In the genomic region with DNA sequence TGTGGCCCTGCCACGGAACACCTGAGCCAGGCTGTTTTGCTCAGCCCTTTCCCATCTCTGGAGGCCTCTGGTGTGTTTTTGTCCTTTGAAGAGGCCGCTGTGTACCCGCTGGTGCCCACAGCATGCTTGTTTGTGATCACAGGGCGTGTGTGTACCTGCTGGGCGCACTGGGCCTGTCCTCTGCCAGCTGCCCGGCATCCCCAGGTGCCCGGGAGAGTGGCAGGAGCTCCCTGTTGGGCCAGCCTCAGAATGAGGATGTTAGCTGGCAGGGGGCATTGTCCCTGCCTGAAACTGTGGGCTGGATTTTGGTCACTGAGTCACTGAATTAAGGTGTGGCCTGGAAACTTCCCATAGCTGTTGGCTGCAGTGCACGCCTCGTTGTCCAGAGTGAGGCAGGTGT, we compare ENCODE assay signal across 19 cellular contexts. TPM values are rescaled to one million over a fixed set of nuclear protein-coding genes. Genes with fewer than 3 reads are reported as not detected.
DNase-seq lines count a peak whose midpoint lies in the region; TF ChIP-seq lines count a peak whose summit lies in the region.
"Had no signal": no experiment of that assay in that cellular context is flagged by ENCODE, and none has a peak within 500 bp of the region (broad histone marks: within the 10 kb centered on the region; RNA-seq: fewer than 3 reads in every experiment).

No MANE protein-coding gene starts in this region.

- H3K9ac ChIP-seq in smooth muscle cell (ENCODE audit: low read depth) = no peak overlapping the region
- H3K9ac ChIP-seq: BLaER1 treated with 17β-estradiol and CSF1 and Interleukin-3, amounts not matched to agents 10 nM and 100 nM had no signal

- H3K79me2 ChIP-seq in hepatocyte (peaks cover 24% of the 10 kb centered on the region), smooth muscle cell (ENCODE audit: low read depth) (peaks cover 13% of the 10 kb centered on the region)

- H3K9me3 Mint-ChIP-seq in progenitor cell of endocrine pancreas (ENCODE audit: low read depth) = no peaks in the 10 kb centered on the region
- H3K9me3 Mint-ChIP-seq: activated naive CD4-positive, alpha-beta T cell treated with anti-CD3 and anti-CD28 coated beads, Interleukin-2, amount 50 U/mL, for 24 hours; IgD-negative memory B cell; T-helper 1 cell treated with Interleukin-12 subunit alpha and Interleukin-12 subunit beta and Interleukin-4 antibody, amounts not matched to agents 30 μg/mL and 1 μg/mL, for 36 hours had no signal

- WGBS in hepatocyte (ENCODE audit: low lambda C conversion rate, missing lambda C conversion rate) = 95% methylated on average over 9 of the region's 9 CpGs
- 95% methylated on average over 9 of the region's 9 CpGs for WGBS in smooth muscle cell (ENCODE audit: low lambda C conversion rate)

- H3K27me3 ChIP-seq in hepatocyte (no peaks in the 10 kb centered on the region), smooth muscle cell (ENCODE audit: low read depth) (no peaks in the 10 kb centered on the region)
- H3K27me3 ChIP-seq: gastrocnemius medialis had no signal

- no peak overlapping the region for H3K27ac Mint-ChIP-seq in progenitor cell of endocrine pancreas
- H3K27ac Mint-ChIP-seq: activated CD4-positive, alpha-beta T cell treated with anti-CD3 and anti-CD28 coated beads for 36 hours; activated naive CD4-positive, alpha-beta T cell treated with anti-CD3 and anti-CD28 coated beads, Interleukin-2, amount 50 U/mL, for 24 hours; IgD-negative memory B cell; T-helper 1 cell treated with Interleukin-12 subunit alpha and Interleukin-12 subunit beta and Interleukin-4 antibody, amounts not matched to agents 30 μg/mL and 1 μg/mL, for 36 hours had no signal

- TF ChIP-seq CTCF in VCaP (conservative IDR thresholded peaks at IDR 0.05) = no peak
- no peak for TF ChIP-seq CTCF in hepatocyte (IDR thresholded peaks at IDR 0.05; ENCODE audit: poor library complexity)
- TF ChIP-seq CTCF in smooth muscle cell (IDR thresholded peaks at IDR 0.05; ENCODE audit: borderline replicate concordance, insufficient read depth, poor library complexity, severe bottlenecking) = no peak
- TF ChIP-seq CTCF in progenitor cell of endocrine pancreas (IDR thresholded peaks at IDR 0.05; ENCODE audit: unreplicated experiment) = no peak

- H3K9me3 ChIP-seq in hepatocyte (ENCODE audit: low read depth) (no peaks in the 10 kb centered on the region), smooth muscle cell (replicated peaks; ENCODE audit: low read depth) (no peaks in the 10 kb centered on the region)
- H3K9me3 ChIP-seq: BLaER1 treated with 17β-estradiol and CSF1 and Interleukin-3, amounts not matched to agents 10 nM and 100 nM; gastrocnemius medialis had no signal

- peaks cover 29% of the 10 kb centered on the region for H3K4me1 ChIP-seq in hepatocyte (ENCODE audit: insufficient read depth)
- H3K4me1 ChIP-seq in smooth muscle cell (ENCODE audit: low read depth) = peaks cover 46% of the 10 kb centered on the region

- H3K4me3 Mint-ChIP-seq in progenitor cell of endocrine pancreas (ENCODE audit: low read depth) = no peak overlapping the region
- H3K4me3 Mint-ChIP-seq: activated CD4-positive, alpha-beta T cell treated with anti-CD3 and anti-CD28 coated beads for 36 hours; activated naive CD4-positive, alpha-beta T cell treated with anti-CD3 and anti-CD28 coated beads, Interleukin-2, amount 50 U/mL, for 24 hours; IgD-negative memory B cell; T-helper 1 cell treated with Interleukin-12 subunit alpha and Interleukin-12 subunit beta and Interleukin-4 antibody, amounts not matched to agents 30 μg/mL and 1 μg/mL, for 36 hours had no signal

- H3K4me3 ChIP-seq in hepatocyte (no peak overlapping the region), smooth muscle cell (no peak overlapping the region)
- H3K4me3 ChIP-seq: BLaER1 treated with 17β-estradiol and CSF1 and Interleukin-3, amounts not matched to agents 10 nM and 100 nM; gastrocnemius medialis had no signal

- DNase-seq in M059J (ENCODE audit: low read depth) (peak; percentile 22), hepatocyte (ENCODE audit: low spot score) (no peak), smooth muscle cell (lab: John Stamatoyannopoulos, UW; ENCODE audit: unreplicated experiment) (no peak), NCI-H187 treated with DMSO at 0.1 percent for 48 hours (lab: John Stamatoyannopoulos, UW) (no peak), progenitor cell of endocrine pancreas (ENCODE audit: low spot score, unreplicated experiment) (no peak), NCI-H146 treated with DMSO at 0.1 percent for 48 hours (lab: John Stamatoyannopoulos, UW; ENCODE audit: unreplicated experiment) (no peak)
- DNase-seq in effector CD4-positive, alpha-beta T cell = no peak
- DNase-seq: activated CD4-positive, alpha-beta T cell treated with anti-CD3 and anti-CD28 coated beads for 36 hours; DMS79 treated with DMSO at 0.1 percent for 48 hours; GOT3; midbrain; NCI-H1105 treated with DMSO at 0.1 percent for 48 hours; NCI-H526 treated with DMSO at 0.1 percent for 48 hours had no signal

- peaks cover 8% of the 10 kb centered on the region for H3K36me3 Mint-ChIP-seq in progenitor cell of endocrine pancreas (ENCODE audit: insufficient read depth)
- H3K36me3 Mint-ChIP-seq: IgD-negative memory B cell had no signal

- H4K20me1 ChIP-seq in hepatocyte (ENCODE audit: insufficient read depth, poor library complexity, severe bottlenecking) (peaks cover 6% of the 10 kb centered on the region), smooth muscle cell (ENCODE audit: low read depth) (peaks cover 70% of the 10 kb centered on the region)

- no peaks in the 10 kb centered on the region for H3K27me3 Mint-ChIP-seq in progenitor cell of endocrine pancreas
- H3K27me3 Mint-ChIP-seq: activated CD4-positive, alpha-beta T cell treated with anti-CD3 and anti-CD28 coated beads for 36 hours; activated naive CD4-positive, alpha-beta T cell treated with anti-CD3 and anti-CD28 coated beads, Interleukin-2, amount 50 U/mL, for 24 hours had no signal

- no peaks in the 10 kb centered on the region for H3K9me2 ChIP-seq in hepatocyte (replicated peaks; ENCODE audit: insufficient read depth)

- H3K4me2 ChIP-seq in hepatocyte (no peak overlapping the region), smooth muscle cell (peak overlapping the region; percentile 67)

- H3K4me1 Mint-ChIP-seq in progenitor cell of endocrine pancreas (ENCODE audit: low read depth) = peaks cover 6% of the 10 kb centered on the region
- H3K4me1 Mint-ChIP-seq: activated naive CD4-positive, alpha-beta T cell treated with anti-CD3 and anti-CD28 coated beads, Interleukin-2, amount 50 U/mL, for 24 hours; IgD-negative memory B cell had no signal

- peak overlapping the region; percentile 47 for H3K27ac ChIP-seq in VCaP
- peak overlapping the region; percentile 16 for H3K27ac ChIP-seq in hepatocyte
- H3K27ac ChIP-seq in smooth muscle cell (ENCODE audit: low read depth) = peak overlapping the region; percentile 87
- H3K27ac ChIP-seq: BLaER1 treated with 17β-estradiol and CSF1 and Interleukin-3, amounts not matched to agents 10 nM and 100 nM; gastrocnemius medialis had no signal

- peaks cover 11% of the 10 kb centered on the region for H3F3A ChIP-seq in smooth muscle cell (ENCODE audit: low read depth)

- H3K36me3 ChIP-seq in hepatocyte (replicated peaks; ENCODE audit: insufficient read depth, low read depth) (no peaks in the 10 kb centered on the region), smooth muscle cell (ENCODE audit: low read depth) (no peaks in the 10 kb centered on the region)
- H3K36me3 ChIP-seq: BLaER1 treated with 17β-estradiol and CSF1 and Interleukin-3, amounts not matched to agents 10 nM and 100 nM; gastrocnemius medialis had no signal

- H2AFZ ChIP-seq in hepatocyte = no peak overlapping the region
- no peak overlapping the region for H2AFZ ChIP-seq in smooth muscle cell (ENCODE audit: low read depth)

RNA-seq across cellular contexts. Expression of gene BAIAP2, which starts 31.1 kb away (rescaled TPM):
- total RNA-seq in M059J (2014; rRNA removed; shearing (Covaris generic)) = 11.1 and 21.8 TPM in 2 replicates
- 15.8 and 27.1 TPM in 2 replicates for total RNA-seq in hepatocyte
- 49.7 and 60.0 TPM in 2 replicates for polyA plus RNA-seq in hepatocyte
- 27.8 and 41.9 TPM in 2 replicates for total RNA-seq in smooth muscle cell
- polyA plus RNA-seq in smooth muscle cell = 26.6 and 47.2 TPM in 2 replicates
- 37.6 and 40.4 TPM in 2 replicates for total RNA-seq in progenitor cell of endocrine pancreas

Comparison
In these comparisons a context has a peak if more than half of its experiments do, and no peak if none do; other contexts are left out.
1. H3K27ac ChIP-seq: peak in every context shown above with its lines; median percentile 87 in smooth muscle cell; 47 in VCaP; 16 in hepatocyte.